In the genomic region with DNA sequence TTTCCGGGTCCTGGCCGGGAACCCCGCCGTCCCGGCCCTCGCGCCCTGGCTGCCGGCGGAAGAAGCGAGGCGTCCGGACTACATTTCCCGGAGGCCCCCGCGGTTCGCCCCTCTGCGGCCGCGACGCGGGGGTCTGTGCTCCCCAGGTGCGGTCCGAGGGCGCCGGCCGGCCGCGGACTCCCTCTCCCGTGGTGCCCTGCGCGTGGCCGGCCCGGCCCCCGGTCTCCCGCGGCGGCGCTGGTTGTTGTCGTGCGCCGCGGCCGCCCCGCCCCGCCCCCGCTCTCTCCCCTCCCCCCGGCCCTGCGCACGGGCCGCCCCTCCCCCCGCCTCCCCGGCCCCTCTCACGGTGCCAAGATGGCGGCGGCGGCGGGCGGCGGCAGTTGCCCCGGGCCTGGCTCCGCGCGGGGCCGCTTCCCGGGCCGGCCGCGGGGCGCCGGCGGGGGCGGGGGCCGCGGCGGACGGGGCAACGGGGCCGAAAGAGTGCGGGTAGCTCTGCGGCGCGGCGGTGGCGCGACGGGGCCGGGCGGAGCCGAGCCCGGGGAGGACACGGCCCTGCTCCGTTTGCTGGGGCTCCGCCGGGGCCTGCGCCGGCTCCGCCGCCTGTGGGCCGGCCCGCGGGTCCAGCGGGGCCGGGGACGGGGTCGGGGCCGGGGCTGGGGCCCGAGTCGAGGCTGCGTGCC, we compare ENCODE assay signal across 8 cellular contexts. TPM values are rescaled to one million over a fixed set of nuclear protein-coding genes. Genes with fewer than 3 reads are reported as not detected.
DNase-seq lines count a peak whose midpoint lies in the region; ATAC-seq, FAIRE-seq and TF ChIP-seq lines count a peak whose summit lies in the region.

Gene KMT2B (plus strand): TSS at position 339 of the 680 bp plus-strand sequence. CDS start 16 bp downstream, at position 355.

- H2BK5ac ChIP-seq in H1 (ENCODE audit: low read depth, low read length): peak within 1 kb of the TSS; percentile 96; the same call in 1 of the 2 replicates

- peak within 1 kb of the TSS; percentile 48; the same call in 1 of the 2 replicates for H2BK15ac ChIP-seq in H1 (ENCODE audit: low read length)

- H3K36me3 ChIP-seq in SK-N-SH (replicated peaks in 1 of 2; ENCODE audit: control insufficient read depth in 1 of 2, insufficient read depth in 2 of 2, low read length in 1 of 2) (peaks cover 6 to 25% of the 10 kb centered on the region in 2 experiments), H1 (ENCODE audit: control insufficient read depth in 2 of 4, insufficient read depth in 4 of 4, low read length in 3 of 4) (peaks cover 6 to 22% (median 10%) of the 10 kb centered on the region in 4 experiments; a peak in 7 of 8 replicates)

- H4K91ac ChIP-seq in H1 (replicated peaks; ENCODE audit: insufficient read length, low read length): peak within 1 kb of the TSS; percentile 96

- H3K4me2 ChIP-seq in SK-N-SH (peak within 1 kb of the TSS; percentile 97), H1 (ENCODE audit: insufficient read depth in 1 of 2, low read depth in 2 of 2, low read length in 2 of 2) (peak within 1 kb of the TSS; percentile 84 to 97)

- TF ChIP-seq CTCF in SK-N-SH (IDR thresholded peaks at IDR 0.05) (no peak), H1 (IDR thresholded peaks at IDR 0.05; ENCODE audit: control extremely low read depth in 1 of 3, insufficient read depth in 1 of 3, low read depth in 1 of 3, low read length in 3 of 3) (no peak)

- H2AFZ ChIP-seq in SK-N-SH (ENCODE audit: low read depth) (peak within 1 kb of the TSS; percentile 86), H1 (ENCODE audit: low read length) (peak within 1 kb of the TSS; percentile 15; the same call in 1 of the 2 replicates)

- H3K79me2 ChIP-seq in SK-N-SH (ENCODE audit: insufficient read depth): peaks cover 28% of the 10 kb centered on the region
- H3K79me2 ChIP-seq in H1 (ENCODE audit: control insufficient read depth in 1 of 2, insufficient read depth in 2 of 2, low read length in 2 of 2): peaks cover 0 to 20% of the 10 kb centered on the region in 2 experiments; a peak in 3 of 4 replicates

- TF ChIP-seq RAD21 in SK-N-SH (IDR thresholded peaks at IDR 0.05; ENCODE audit: low read length) (no peak), H1 (IDR thresholded peaks at IDR 0.05 in 1 of 2, conservative IDR thresholded peaks at IDR 0.05 in 1 of 2; ENCODE audit: low read depth in 2 of 2, low read length in 2 of 2) (no peak)

- no peak within 1 kb of the TSS for H2BK20ac ChIP-seq in H1 (ENCODE audit: low read length)

- CTCF ChIA-PET in SK-N-SH (lab: Yijun Ruan, JAX) (interaction anchor here (1.0 to 1.9 kb wide), 4 partner anchors 19 to 162 kb away, joined by 3 to 4 read pairs (median 3); no protein-coding TSS in a partner anchor), H1 (lab: Charles Lee; ENCODE audit: partially characterized antibody) (interaction anchor here (11.8 kb wide), 1 partner anchor 20 kb away, joined by 80 read pairs; the partner anchor contains the start of gene IGFLR1)

- no peak within 1 kb of the TSS for H2BK120ac ChIP-seq in H1 (replicated peaks; ENCODE audit: low read depth, low read length)

- intact Hi-C loops in T-helper 1 cell treated with Interleukin-12 subunit alpha and Interleukin-12 subunit beta and Interleukin-4 antibody, amounts not matched to agents 30 ng/mL and 1 ng/mL, for 36 hours (cut with micrococcal nuclease): loop anchor here (1.0 to 5.0 kb wide), 18 partner anchors 16 to 397 kb away; partner anchors contain the start of genes ALKBH6, ARHGAP33, COX6B1 and HAUS5

- H3K14ac ChIP-seq in H1 (ENCODE audit: insufficient read length): no peak within 1 kb of the TSS

- TF ChIP-seq POLR2A in H1 (IDR thresholded peaks at IDR 0.05; ENCODE audit: control extremely low read depth in 1 of 2, low read depth in 2 of 2, low read length in 2 of 2): no peak

- no peaks in the 10 kb centered on the region for H3K9me2 ChIP-seq in SK-N-SH

- TF ChIP-seq EP300 in SK-N-SH (IDR thresholded peaks at IDR 0.05; ENCODE audit: borderline replicate concordance in 1 of 2, low read depth in 1 of 2, low read length in 1 of 2): no peak
- TF ChIP-seq EP300 in H1 (IDR thresholded peaks at IDR 0.05; ENCODE audit: borderline replicate concordance in 1 of 2, low read depth in 2 of 2, low read length in 2 of 2): no peak

- H3K23me2 ChIP-seq in H1 (ENCODE audit: low read depth, low read length): peaks cover 13% of the 10 kb centered on the region

- H3K27me3 ChIP-seq in SK-N-SH (ENCODE audit: insufficient read depth) (no peaks in the 10 kb centered on the region), H1 (replicated peaks in 1 of 4; ENCODE audit: control insufficient read depth in 3 of 4, extremely low read depth in 1 of 4, insufficient read depth in 3 of 4, low read length in 3 of 4) (no peaks in the 10 kb centered on the region)

- peak within 1 kb of the TSS; percentile 62 to 95 for H3K27ac ChIP-seq in SK-N-SH (ENCODE audit: low read depth in 2 of 2, low read length in 1 of 2)
- peak within 1 kb of the TSS; percentile 79 for H3K27ac ChIP-seq in H1 (ENCODE audit: low read depth, low read length)

- POLR2A ChIA-PET in SK-N-SH (lab: Yijun Ruan, JAX): interaction anchor here (1.2 kb wide), 1 partner anchor 23 kb away, joined by 3 read pairs; no protein-coding TSS in a partner anchor
- POLR2A ChIA-PET in H1 (lab: Charles Lee; ENCODE audit: partially characterized antibody): interaction anchor here (0.8 to 5.0 kb wide), 8 partner anchors 10 to 213 kb away, joined by 3 to 54 read pairs (median 4); no protein-coding TSS in a partner anchor

- peak within 1 kb of the TSS; percentile 69 for H4K8ac ChIP-seq in H1 (ENCODE audit: extremely low read depth, insufficient read depth, low read length)

- no peak within 1 kb of the TSS for H3K23ac ChIP-seq in H1 (ENCODE audit: insufficient read length)

- no CpG with 5 or more reads among the region's 109 CpGs for WGBS in SK-N-SH (ENCODE audit: low lambda C conversion rate)
- WGBS in H1 (ENCODE audit: extremely low coverage in 1 of 2, insufficient coverage in 1 of 2, insufficient read length in 1 of 2, insufficient replicate concordance in 2 of 2, low coverage in 1 of 2, low lambda C conversion rate in 2 of 2, missing lambda C conversion rate in 1 of 2), 2 experiments: 0% methylated on average over 7 of the region's 109 CpGs; no CpG with 5 or more reads in 1 of the 2 experiments

- H4K5ac ChIP-seq in H1 (ENCODE audit: insufficient read length, low read depth, low read length): peak within 1 kb of the TSS; percentile 50

- H3K4ac ChIP-seq in H1 (replicated peaks; ENCODE audit: insufficient read length, low read depth, low read length): peak within 1 kb of the TSS; percentile 74

- peaks cover 8% of the 10 kb centered on the region for H3K79me1 ChIP-seq in H1 (ENCODE audit: low read depth, low read length)

- peaks cover 28% of the 10 kb centered on the region for H4K20me1 ChIP-seq in SK-N-SH (ENCODE audit: insufficient read depth)
- H4K20me1 ChIP-seq in H1 (replicated peaks in 1 of 2; ENCODE audit: control insufficient read depth in 1 of 2, insufficient read depth in 2 of 2, low read length in 2 of 2): peaks cover 11 to 12% of the 10 kb centered on the region in 2 experiments

- FAIRE-seq in H1 (lab: Jason Lieb, UNC): no peak

- H3K4me1 ChIP-seq in SK-N-SH (ENCODE audit: control insufficient read depth in 1 of 2, insufficient read depth in 2 of 2, low read depth in 1 of 2, low read length in 1 of 2) (peaks cover 5 to 24% of the 10 kb centered on the region in 2 experiments; a peak in 3 of 4 replicates), H1 (replicated peaks in 1 of 4; ENCODE audit: control insufficient read depth in 3 of 4, insufficient read depth in 4 of 4, low read length in 3 of 4) (peaks cover 0 to 25% (median 17%) of the 10 kb centered on the region in 4 experiments; a peak in 6 of 7 replicates)

- no peaks in the 10 kb centered on the region for H3K9me3 ChIP-seq in SK-N-SH
- no peaks in the 10 kb centered on the region for H3K9me3 ChIP-seq in H1 (ENCODE audit: insufficient read depth in 2 of 2, low read depth in 1 of 2, low read length in 1 of 2)

- peak within 1 kb of the TSS; percentile 91 for H3K56ac ChIP-seq in H1 (replicated peaks; ENCODE audit: insufficient read length, low read depth, low read length)

- H3K9ac ChIP-seq in SK-N-SH: peak within 1 kb of the TSS; percentile 69
- peak within 1 kb of the TSS; percentile 51 to 86 (median 64); a peak in 6 of 7 replicates for H3K9ac ChIP-seq in H1 (replicated peaks in 1 of 4; ENCODE audit: extremely low read depth in 1 of 4, low read depth in 3 of 4, low read length in 3 of 4)

- H3K4me3 ChIP-seq in SK-N-SH (ENCODE audit: low read depth in 2 of 2, low read length in 1 of 2) (peak within 1 kb of the TSS; percentile 88 to 91), H1 (ENCODE audit: extremely low read depth in 1 of 4, insufficient read depth in 2 of 4, low read depth in 3 of 4, low read length in 4 of 4) (peak within 1 kb of the TSS; percentile 70 to 89 (median 87))

- H2AK5ac ChIP-seq in H1 (ENCODE audit: low read depth, low read length): no peak within 1 kb of the TSS

- H3F3A ChIP-seq in SK-N-SH (replicated peaks; ENCODE audit: insufficient read depth): peaks cover 6% of the 10 kb centered on the region

- ATAC-seq in HG03280 (IDR thresholded peaks at IDR 0.05; ENCODE audit: unreplicated experiment) (peak; percentile 48), HG03457 (IDR thresholded peaks at IDR 0.05; ENCODE audit: unreplicated experiment) (no peak)

- H2BK12ac ChIP-seq in H1 (ENCODE audit: low read depth, low read length): peak within 1 kb of the TSS; percentile 62; the same call in 1 of the 2 replicates

- peak within 1 kb of the TSS; percentile 94 for H3K18ac ChIP-seq in H1 (ENCODE audit: extremely low read depth, low read length)

- DNase-seq in T-helper 1 cell (no peak), SK-N-SH (peak; percentile 99), H1 (ENCODE audit: low read depth in 1 of 2, low spot score in 2 of 2) (peak in 1 of 2 experiments; percentile 94), mesenteric fat pad (ENCODE audit: low spot score) (no peak), ureter (ENCODE audit: low spot score) (no peak)

TF ChIP-seq in H1, 55 proteins besides CTCF, POLR2A, EP300 and RAD21 (continues in another document):
- TF ChIP-seq POLR2AphosphoS5 (IDR thresholded peaks at IDR 0.05; ENCODE audit: low read depth, low read length): no peak

RNA-seq across cellular contexts. Expression of gene KMT2B, which starts in this region (rescaled TPM):
- total RNA-seq in T-helper 1 cell treated with Interleukin-12 subunit alpha and Interleukin-12 subunit beta and Interleukin-4 antibody, amounts not matched to agents 30 ng/mL and 1 ng/mL, for 36 hours: 64.0 and 72.8 TPM in 2 replicates
- polyA plus RNA-seq in SK-N-SH (2012; rRNA removed) (18.2 and 29.2 TPM in 2 replicates), H1 (2011; rRNA removed) (26.7 and 42.2 TPM in 2 replicates)
- 9.4 and 13.7 TPM in 2 replicates for polyA plus RNA-seq in SK-N-SH (2012; cell fraction: cytosol; rRNA removed)
- polyA plus RNA-seq in SK-N-SH (2012; cell fraction: nucleus; rRNA removed): 150 and 238 TPM in 2 replicates
- total RNA-seq in H1 (2021; fragmentation: NEBNext Ultra II Directional; extraction: Animal tissue kit (Norgen Biotek cat#: 25700)): 38.6 and 41.5 TPM in 2 replicates
- polyA plus RNA-seq in H1 (2011; cell fraction: cytosol; rRNA removed): 19.2 TPM
- 120 TPM for polyA plus RNA-seq in H1 (2011; cell fraction: nucleus; rRNA removed)
- 51.6 to 57.0 TPM (median 55.5 TPM) in 4 replicates for polyA plus RNA-seq in H1 (2012, experiment 1 of 2)
- polyA plus RNA-seq in H1 (2012, experiment 2 of 2): 34.0 TPM
- 22.7 TPM for polyA plus RNA-seq in H1 (2013, experiment 1 of 2)
- 21.2 TPM for polyA plus RNA-seq in H1 (2013, experiment 2 of 2)
- 15.9 and 19.0 TPM in 2 replicates for polyA minus RNA-seq in H1 (2011; rRNA and poly(A)+ RNA removed)
- 24.6 TPM for polyA minus RNA-seq in H1 (2011; cell fraction: cytosol; rRNA and poly(A)+ RNA removed)
- 25.7 TPM for polyA minus RNA-seq in H1 (2011; cell fraction: nucleus; rRNA and poly(A)+ RNA removed)
- total RNA-seq in mesenteric fat pad (33.5 TPM), ureter (43.7 TPM)
